ENCODE assay signal across 8 cellular contexts in genomic region chr7:90119178-90119971, GRCh38. TPM values are rescaled to one million over a fixed set of nuclear protein-coding genes. Genes with fewer than 3 reads are reported as not detected.
DNase-seq lines count a peak whose midpoint lies in the region; ATAC-seq and TF ChIP-seq lines count a peak whose summit lies in the region.

No MANE protein-coding gene starts in this region.

- H3K4me1 Mint-ChIP-seq in CD8-positive, alpha-beta memory T cell, result peaks cover 8 to 16% (median 13%) of the 10 kb centered on the region in 3 donors

- POLR2A ChIA-PET in CD8-positive, alpha-beta memory T cell (lab: Charles Lee), result no interaction called here

- intact Hi-C loops in psoas muscle (cut with DNase I), result no loop called here

- H3K27me3 ChIP-seq in CD8-positive, alpha-beta memory T cell (ENCODE audit: insufficient read depth, low read length, poor library complexity, severe bottlenecking), result no peaks in the 10 kb centered on the region
- H3K27me3 ChIP-seq in psoas muscle (ENCODE audit: insufficient read depth in 3 of 3, low read length in 2 of 3), result no peaks in the 10 kb centered on the region

- H3K36me3 ChIP-seq in CD8-positive, alpha-beta memory T cell (ENCODE audit: insufficient read depth, low read length), result no peaks in the 10 kb centered on the region
- no peaks in the 10 kb centered on the region for H3K36me3 ChIP-seq in psoas muscle (ENCODE audit: insufficient read depth in 1 of 2, low read depth in 1 of 2)

- TF ChIP-seq CTCF in psoas muscle (IDR thresholded peaks at IDR 0.05), result no peak

- peaks cover 15 to 23% of the 10 kb centered on the region in 2 donors for H3K27me3 Mint-ChIP-seq in CD8-positive, alpha-beta memory T cell

- CTCF ChIA-PET in CD8-positive, alpha-beta memory T cell (lab: Charles Lee), result no interaction called here

- H3K27ac ChIP-seq in CD8-positive, alpha-beta memory T cell (ENCODE audit: low read depth, low read length), result no peak overlapping the region
- peak overlapping the region; percentile 66 for H3K27ac ChIP-seq in angular gyrus (ENCODE audit: low read depth, low read length)
- H3K27ac ChIP-seq in psoas muscle, result no peak overlapping the region

- H3K9me3 ChIP-seq in CD8-positive, alpha-beta memory T cell (ENCODE audit: low read length), result no peaks in the 10 kb centered on the region
- H3K9me3 ChIP-seq in psoas muscle, result no peaks in the 10 kb centered on the region

- H3K4me3 Mint-ChIP-seq in CD8-positive, alpha-beta memory T cell, result peak overlapping the region; percentile 3 to 80 (median 71)

- ATAC-seq in psoas muscle, result peak; percentile 42 to 79 (median 58)
- ATAC-seq in HG03159 (IDR thresholded peaks at IDR 0.05; ENCODE audit: unreplicated experiment), result no peak

- H3K4me1 ChIP-seq in CD8-positive, alpha-beta memory T cell (ENCODE audit: insufficient read depth, low read length), result no peaks in the 10 kb centered on the region
- peaks cover 4% of the 10 kb centered on the region for H3K4me1 ChIP-seq in psoas muscle

- WGBS in psoas muscle, 3 donors, result 0 to 2% (median 1%) methylated on average over 49 to 58 of the region's 58 CpGs

- peak overlapping the region in 1 of 8 donors; percentile 7 for H3K27ac Mint-ChIP-seq in CD8-positive, alpha-beta memory T cell

- H3K4me3 ChIP-seq in CD8-positive, alpha-beta memory T cell (ENCODE audit: low read length), result no peak overlapping the region
- H3K4me3 ChIP-seq in psoas muscle, result peak overlapping the region; percentile 69

- DNase-seq in CD8-positive, alpha-beta memory T cell, result peak in 2 of 5 donors; percentile 12 to 54
- DNase-seq in NCI-H69 (lab: John Stamatoyannopoulos, UW), result peak; percentile 38
- DNase-seq in hypothalamus (lab: John Stamatoyannopoulos, UW), result peak in 42 of 51 donors; percentile 3 to 79 (median 44)
- peak; percentile 30 to 57 for DNase-seq in psoas muscle
- no peak for DNase-seq in NCI-H2107 (lab: John Stamatoyannopoulos, UW)
- DNase-seq in activated CD4-positive, CD25-positive, alpha-beta regulatory T cell treated with anti-CD3 and anti-CD28 coated beads, Interleukin-2, amount 50 U/mL, for 72 hours, result no peak

- no peaks in the 10 kb centered on the region for H3K9me3 Mint-ChIP-seq in CD8-positive, alpha-beta memory T cell

- H3K36me3 Mint-ChIP-seq in CD8-positive, alpha-beta memory T cell, result no peaks in the 10 kb centered on the region

RNA-seq across cellular contexts. Expression of gene STEAP1, which starts 34.9 kb away (rescaled TPM):
- total RNA-seq in CD8-positive, alpha-beta memory T cell, result not detected
- not detected for polyA plus RNA-seq in CD8-positive, alpha-beta memory T cell
- 1 to 10 TPM in 3 of 4 donors, under 1 TPM in 1; 0.59 to 4.8 (median 1.8) TPM for total RNA-seq in psoas muscle
- 1 to 10 TPM; 1.4 to 6.6 (median 1.5) TPM for polyA plus RNA-seq in psoas muscle

Comparison
In these comparisons a context has a peak if more than half of its experiments do, and no peak if none do; other contexts are left out.
1. DNase-seq: peak in NCI-H69 (single experiment), hypothalamus (42 of 51) and psoas muscle (2 of 2); none in NCI-H2107 (single experiment) and activated CD4-positive, CD25-positive, alpha-beta regulatory T cell treated with anti-CD3 and anti-CD28 coated beads, Interleukin-2, amount 50 U/mL, for 72 hours (single experiment).